ENCODE assay signal across 8 cellular contexts in genomic region chr1:235971571-235972315, GRCh38.
DNase-seq lines count a peak whose midpoint lies in the region; ATAC-seq and TF ChIP-seq lines count a peak whose summit lies in the region.

No MANE protein-coding gene starts in this region.

- H3K9me3 ChIP-seq in right cardiac atrium (ENCODE audit: control insufficient read depth, low read length) (no peaks in the 10 kb centered on the region), uterus (no peaks in the 10 kb centered on the region)

- intact Hi-C loops in right cardiac atrium (cut with DNase I) (loop anchor here in 3 of 4 donors (5.0 to 10.0 kb wide), 3 partner anchors 97 to 174 kb away; partner anchors contain the start of gene LYST (in 1 of the 3)), uterus (cut with DNase I; ENCODE audit: low total_unique reads) (no loop called here)

- H3K36me3 Mint-ChIP-seq in T-helper 1 cell treated with Interleukin-12 subunit alpha and Interleukin-12 subunit beta and Interleukin-4 antibody, amounts not matched to agents 30 μg/mL and 1 μg/mL, for 36 hours (ENCODE audit: low read depth): no peaks in the 10 kb centered on the region

- peak overlapping the region; percentile 70 for H3K27ac Mint-ChIP-seq in T-helper 1 cell treated with Interleukin-12 subunit alpha and Interleukin-12 subunit beta and Interleukin-4 antibody, amounts not matched to agents 30 μg/mL and 1 μg/mL, for 36 hours

- H3K27me3 ChIP-seq in right cardiac atrium (ENCODE audit: control insufficient read depth, insufficient read depth) (no peaks in the 10 kb centered on the region), uterus (no peaks in the 10 kb centered on the region)

- H3K27ac ChIP-seq in right cardiac atrium (ENCODE audit: low read length): peak overlapping the region; percentile 96
- H3K27ac ChIP-seq in uterus: peak overlapping the region; percentile 98 to 100

- H3K27me3 Mint-ChIP-seq in T-helper 1 cell treated with Interleukin-12 subunit alpha and Interleukin-12 subunit beta and Interleukin-4 antibody, amounts not matched to agents 30 μg/mL and 1 μg/mL, for 36 hours (ENCODE audit: low read depth): peaks cover 21% of the 10 kb centered on the region

- in situ Hi-C loops in GM13977 (cut with MboI; ENCODE audit: low pct_unique_long_range_greater_than_20kb, low sequenced_read_pairs, unreplicated experiment): loop anchor here (25.0 kb wide), 1 partner anchor 459 kb away; the partner anchor contains the start of gene B3GALNT2

- H3K4me3 Mint-ChIP-seq in T-helper 1 cell treated with Interleukin-12 subunit alpha and Interleukin-12 subunit beta and Interleukin-4 antibody, amounts not matched to agents 30 μg/mL and 1 μg/mL, for 36 hours: peak overlapping the region; percentile 33

- DNase-seq in GM13977 (ENCODE audit: low spot score) (peak; percentile 84), NCI-H1436 treated with DMSO at 0.1 percent for 48 hours (lab: John Stamatoyannopoulos, UW) (peak; percentile 83), anterior cingulate cortex (lab: John Stamatoyannopoulos, UW) (peak; percentile 8 to 91 (median 76)), right cardiac atrium (peak; percentile 93 to 96 (median 94)), pulmonary artery endothelial cell (ENCODE audit: low read depth, low spot score) (peak; percentile 77), uterus (peak; percentile 96 to 97)

- TF ChIP-seq POLR2A in uterus (IDR thresholded peaks at IDR 0.05): peak; percentile 75 to 78

- H3K36me3 ChIP-seq in uterus: no peaks in the 10 kb centered on the region

- H3K9me3 Mint-ChIP-seq in T-helper 1 cell treated with Interleukin-12 subunit alpha and Interleukin-12 subunit beta and Interleukin-4 antibody, amounts not matched to agents 30 μg/mL and 1 μg/mL, for 36 hours: no peaks in the 10 kb centered on the region

- peaks cover 16% of the 10 kb centered on the region for H3K4me1 Mint-ChIP-seq in T-helper 1 cell treated with Interleukin-12 subunit alpha and Interleukin-12 subunit beta and Interleukin-4 antibody, amounts not matched to agents 30 μg/mL and 1 μg/mL, for 36 hours (ENCODE audit: low read depth)

- ATAC-seq in HG02840 (IDR thresholded peaks at IDR 0.05; ENCODE audit: low FRiP score, unreplicated experiment): peak; percentile 95
- peak; percentile 95 to 96 for ATAC-seq in right cardiac atrium

- H3K4me1 ChIP-seq in right cardiac atrium (ENCODE audit: control insufficient read depth, insufficient read depth, low read length) (no peaks in the 10 kb centered on the region), uterus (no peaks in the 10 kb centered on the region)

- TF ChIP-seq CTCF in GM13977 (IDR thresholded peaks at IDR 0.05; ENCODE audit: extremely low read depth, insufficient read depth, missing control alignments) (peak; percentile 81), uterus (IDR thresholded peaks at IDR 0.05) (peak; percentile 84 to 91 (median 90))

- H3K4me3 ChIP-seq in right cardiac atrium (ENCODE audit: low read length) (peak overlapping the region; percentile 52), uterus (peak overlapping the region; percentile 24 to 46)

- 4% methylated on average over 29 of the region's 29 CpGs for WGBS in right cardiac atrium

Comparison
In these comparisons a context has a peak if more than half of its experiments do, and no peak if none do; other contexts are left out.
1. Peak in every context shown above with its lines: DNase-seq, ATAC-seq, H3K4me3 ChIP-seq and H3K27ac ChIP-seq.